8 cellular contexts compared by ENCODE assay signal in the genomic region with DNA sequence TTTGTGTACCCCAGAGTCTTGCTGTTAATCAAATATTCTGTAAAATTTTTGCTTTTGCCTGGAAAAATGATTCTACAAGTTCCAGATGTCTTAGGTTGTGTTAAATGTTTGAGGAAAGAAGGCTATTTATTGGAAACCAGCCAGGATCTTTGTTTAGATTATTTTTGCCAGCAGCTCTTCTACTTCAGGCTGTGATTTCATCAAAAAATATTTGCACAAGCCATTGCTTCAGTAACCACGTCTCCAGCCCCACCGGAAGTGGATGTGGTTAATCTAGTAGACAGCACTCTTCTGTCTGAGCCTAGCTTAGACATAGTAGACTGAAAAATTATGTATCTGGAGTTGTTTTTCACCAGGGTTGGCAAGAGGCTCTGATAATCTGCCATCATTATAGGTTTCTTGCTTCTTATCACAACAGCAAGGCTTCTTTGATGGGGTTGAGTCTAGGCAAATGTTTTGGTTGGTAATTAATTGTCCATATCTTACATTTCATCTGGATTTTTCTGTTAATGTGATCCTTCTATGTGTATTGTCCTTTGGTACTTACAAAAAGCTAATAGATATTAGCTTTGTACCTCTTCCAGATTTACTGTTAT. TPM values are rescaled to one million over a fixed set of nuclear protein-coding genes. Genes with fewer than 3 reads are reported as not detected.
DNase-seq lines count a peak whose midpoint lies in the region; ATAC-seq and TF ChIP-seq lines count a peak whose summit lies in the region.

No MANE protein-coding gene starts in this region.

- intact Hi-C loops in left lung (cut with DNase I): no loop called here

- peaks cover 6 to 48% (median 33%) of the 10 kb centered on the region in 3 donors for H3K4me1 Mint-ChIP-seq in CD8-positive, alpha-beta memory T cell
- H3K4me1 Mint-ChIP-seq in stimulated activated effector memory CD8-positive, alpha-beta T cell treated with anti-CD3 and anti-CD28 coated beads, Interleukin-12 subunit alpha, Interleukin-12 subunit beta, amount 100 ng/mL, for 72 hours: no peaks in the 10 kb centered on the region

- POLR2A ChIA-PET in CD8-positive, alpha-beta memory T cell (lab: Charles Lee): interaction anchor here (1.1 to 3.2 kb wide), 6 partner anchors 8 to 1185 kb away, joined by 3 to 22 read pairs (median 4); a partner anchor contains a TSS

- H3K27ac ChIP-seq in CD8-positive, alpha-beta memory T cell (ENCODE audit: low read depth, low read length): peak overlapping the region; percentile 40
- H3K27ac ChIP-seq in left lung: peak overlapping the region; percentile 63 to 67

- no peaks in the 10 kb centered on the region for H3K36me3 ChIP-seq in CD8-positive, alpha-beta memory T cell (ENCODE audit: insufficient read depth, low read length)
- H3K36me3 ChIP-seq in left lung: no peaks in the 10 kb centered on the region

- H3K27me3 Mint-ChIP-seq in CD8-positive, alpha-beta memory T cell: no peaks in the 10 kb centered on the region

- ATAC-seq in GM19463 (IDR thresholded peaks at IDR 0.05; ENCODE audit: unreplicated experiment) (peak; percentile 59), HG03565 (IDR thresholded peaks at IDR 0.05; ENCODE audit: unreplicated experiment) (peak; percentile 75), left lung (peak; percentile 64)
- ATAC-seq in activated naive CD4-positive, alpha-beta T cell treated with anti-CD3 and anti-CD28 coated beads, Interleukin-2, amount 50 U/mL, for 72 hours: peak in 1 of 2 donors; percentile 21
- peak; percentile 63 for ATAC-seq in stimulated activated effector memory CD8-positive, alpha-beta T cell treated with anti-CD3 and anti-CD28 coated beads, Interleukin-12 subunit alpha, Interleukin-12 subunit beta, amount 100 ng/mL, for 72 hours

- H3K9me3 Mint-ChIP-seq in CD8-positive, alpha-beta memory T cell: no peaks in the 10 kb centered on the region
- H3K9me3 Mint-ChIP-seq in activated naive CD4-positive, alpha-beta T cell treated with anti-CD3 and anti-CD28 coated beads, Interleukin-2, amount 50 U/mL, for 72 hours: no peaks in the 10 kb centered on the region
- H3K9me3 Mint-ChIP-seq in stimulated activated effector memory CD8-positive, alpha-beta T cell treated with anti-CD3 and anti-CD28 coated beads, Interleukin-12 subunit alpha, Interleukin-12 subunit beta, amount 100 ng/mL, for 72 hours: no peaks in the 10 kb centered on the region

- H3K27ac Mint-ChIP-seq in CD8-positive, alpha-beta memory T cell: peak overlapping the region in 2 of 8 donors; percentile 92 to 95
- H3K27ac Mint-ChIP-seq in activated naive CD4-positive, alpha-beta T cell treated with anti-CD3 and anti-CD28 coated beads, Interleukin-2, amount 50 U/mL, for 72 hours: peak overlapping the region; percentile 79 to 88
- H3K27ac Mint-ChIP-seq in stimulated activated effector memory CD8-positive, alpha-beta T cell treated with anti-CD3 and anti-CD28 coated beads, Interleukin-12 subunit alpha, Interleukin-12 subunit beta, amount 100 ng/mL, for 72 hours: no peak overlapping the region

- peaks cover 74% of the 10 kb centered on the region for H3K4me1 ChIP-seq in CD8-positive, alpha-beta memory T cell (ENCODE audit: insufficient read depth, low read length)
- peaks cover 19 to 51% of the 10 kb centered on the region in 2 donors for H3K4me1 ChIP-seq in left lung

- peak overlapping the region; percentile 13 for H3K4me3 ChIP-seq in CD8-positive, alpha-beta memory T cell (ENCODE audit: low read length)
- H3K4me3 ChIP-seq in left lung: no peak overlapping the region

- H3K36me3 Mint-ChIP-seq in CD8-positive, alpha-beta memory T cell: no peaks in the 10 kb centered on the region
- no peaks in the 10 kb centered on the region for H3K36me3 Mint-ChIP-seq in activated naive CD4-positive, alpha-beta T cell treated with anti-CD3 and anti-CD28 coated beads, Interleukin-2, amount 50 U/mL, for 72 hours
- H3K36me3 Mint-ChIP-seq in stimulated activated effector memory CD8-positive, alpha-beta T cell treated with anti-CD3 and anti-CD28 coated beads, Interleukin-12 subunit alpha, Interleukin-12 subunit beta, amount 100 ng/mL, for 72 hours: peaks cover 15% of the 10 kb centered on the region

- peak; percentile 75 to 93 (median 84) for DNase-seq in CD8-positive, alpha-beta memory T cell
- DNase-seq in SK-MEL-5 (ENCODE audit: low read depth, low spot score): peak; percentile 66
- peak in 1 of 2 donors; percentile 58 for DNase-seq in activated naive CD4-positive, alpha-beta T cell treated with anti-CD3 and anti-CD28 coated beads, Interleukin-2, amount 50 U/mL, for 72 hours (ENCODE audit: low spot score in 2 of 2)
- DNase-seq in left lung: peak in 1 of 2 donors; percentile 78
- DNase-seq in stimulated activated effector memory CD8-positive, alpha-beta T cell treated with anti-CD3 and anti-CD28 coated beads, Interleukin-12 subunit alpha, Interleukin-12 subunit beta, amount 100 ng/mL, for 72 hours (ENCODE audit: low spot score in 2 of 2): peak; percentile 40 to 70
- no peak for DNase-seq in HUDEP-2 (lab: John Stamatoyannopoulos, UW; ENCODE audit: unreplicated experiment in 76 of 76)

- H3K4me3 Mint-ChIP-seq in CD8-positive, alpha-beta memory T cell: peak overlapping the region; percentile 11 to 80 (median 66)
- no peak overlapping the region for H3K4me3 Mint-ChIP-seq in stimulated activated effector memory CD8-positive, alpha-beta T cell treated with anti-CD3 and anti-CD28 coated beads, Interleukin-12 subunit alpha, Interleukin-12 subunit beta, amount 100 ng/mL, for 72 hours

- no peaks in the 10 kb centered on the region for H3K9me3 ChIP-seq in CD8-positive, alpha-beta memory T cell (ENCODE audit: low read length)
- no peaks in the 10 kb centered on the region for H3K9me3 ChIP-seq in left lung

- in situ Hi-C loops in SK-MEL-5 (cut with HindIII; ENCODE audit: low pct_unique_long_range_greater_than_20kb, low sequenced_read_pairs): no loop called here

- CTCF ChIA-PET in CD8-positive, alpha-beta memory T cell (lab: Charles Lee): interaction anchor here (1.0 to 2.9 kb wide), 7 partner anchors 15 to 1176 kb away, joined by 3 to 13 read pairs (median 3); a partner anchor contains a TSS

- no peak for TF ChIP-seq CTCF in left lung (IDR thresholded peaks at IDR 0.05)

- H3K27me3 ChIP-seq in CD8-positive, alpha-beta memory T cell (ENCODE audit: insufficient read depth, low read length, poor library complexity, severe bottlenecking): no peaks in the 10 kb centered on the region
- H3K27me3 ChIP-seq in left lung: no peaks in the 10 kb centered on the region

RNA-seq across cellular contexts. Expression of a gene that starts 17.1 kb away (rescaled TPM):
- total RNA-seq in CD8-positive, alpha-beta memory T cell: under 1 TPM; 0.02 to 0.09 TPM
- 0.01 TPM for polyA plus RNA-seq in CD8-positive, alpha-beta memory T cell
- 0.03 TPM in 1 of 2 replicates, not detected in the other for total RNA-seq in SK-MEL-5 (2014; rRNA removed; shearing (Covaris generic))
- not detected in 2 replicates for polyA plus RNA-seq in SK-MEL-5 (2015; cell fraction: cytosol; rRNA removed)
- not detected in 2 replicates for polyA plus RNA-seq in SK-MEL-5 (2015; cell fraction: nucleus; rRNA removed)
- 1 to 10 TPM in 1 of 2 donors, under 1 TPM in 1; 0.23 to 1.4 TPM for total RNA-seq in activated naive CD4-positive, alpha-beta T cell treated with anti-CD3 and anti-CD28 coated beads, Interleukin-2, amount 50 U/mL, for 72 hours
- under 1 TPM; 0.60 to 0.73 TPM for total RNA-seq in left lung

RNA-seq across cellular contexts. Expression of a gene that starts 17.3 kb away (rescaled TPM):
- total RNA-seq in CD8-positive, alpha-beta memory T cell: 10 to 100 TPM; 40.8 to 42.0 TPM
- polyA plus RNA-seq in CD8-positive, alpha-beta memory T cell: 68.2 TPM
- total RNA-seq in SK-MEL-5 (2014; rRNA removed; shearing (Covaris generic)): 48.6 and 50.7 TPM in 2 replicates
- 35.7 and 37.8 TPM in 2 replicates for polyA plus RNA-seq in SK-MEL-5 (2015; cell fraction: cytosol; rRNA removed)
- polyA plus RNA-seq in SK-MEL-5 (2015; cell fraction: nucleus; rRNA removed): 21.0 and 24.1 TPM in 2 replicates
- 10 to 100 TPM; 36.6 to 47.8 TPM for total RNA-seq in activated naive CD4-positive, alpha-beta T cell treated with anti-CD3 and anti-CD28 coated beads, Interleukin-2, amount 50 U/mL, for 72 hours
- 10 to 100 TPM; 63.4 to 67.2 TPM for total RNA-seq in left lung

Comparison
In these comparisons a context has a peak if more than half of its experiments do, and no peak if none do; other contexts are left out.
1. DNase-seq: peak in CD8-positive, alpha-beta memory T cell (5 of 5), SK-MEL-5 (single experiment) and stimulated activated effector memory CD8-positive, alpha-beta T cell treated with anti-CD3 and anti-CD28 coated beads, Interleukin-12 subunit alpha, Interleukin-12 subunit beta, amount 100 ng/mL, for 72 hours (2 of 2); none in HUDEP-2 (0 of 76).